In the genomic region with DNA sequence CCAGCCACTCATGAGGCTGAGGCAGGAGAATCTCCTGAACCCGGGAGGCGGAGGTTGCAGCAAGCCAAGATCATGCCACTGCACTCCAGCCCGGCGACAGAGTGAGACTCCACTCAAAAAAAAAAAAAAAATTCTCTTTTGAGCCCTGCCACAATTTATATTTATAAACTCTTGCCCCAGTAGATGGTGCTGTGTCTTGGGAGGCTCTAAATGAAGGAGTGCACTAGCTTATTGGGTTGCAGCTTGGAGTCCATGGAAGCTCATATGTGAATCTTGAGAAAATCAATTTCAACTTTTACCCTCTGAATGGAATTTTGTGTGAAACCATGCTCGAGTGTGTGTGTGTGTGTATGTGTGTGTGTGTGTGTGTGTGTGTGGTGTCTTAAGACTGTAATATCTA, we compare ENCODE assay signal across 21 cellular contexts.
A peak's percentile ranks its signal among the peaks of the same experiment; 100 is the strongest.
DNase-seq lines count a peak whose midpoint lies in the region; ATAC-seq and TF ChIP-seq lines count a peak whose summit lies in the region.
"Had no signal": no experiment of that assay in that cellular context is flagged by ENCODE, and none has a peak within 500 bp of the region (broad histone marks: within the 10 kb centered on the region; RNA-seq: fewer than 3 reads in every experiment).

No MANE protein-coding gene starts in this region.

- H3K4me1 ChIP-seq in OCI-LY7 (ENCODE audit: insufficient read depth, low read length, poor library complexity, severe bottlenecking) (no peaks in the 10 kb centered on the region), esophagus muscularis mucosa (no peaks in the 10 kb centered on the region), testis (no peaks in the 10 kb centered on the region)

- H3K4me3 ChIP-seq in OCI-LY7 (ENCODE audit: low read depth, low read length, poor library complexity, severe bottlenecking) = no peak overlapping the region
- H3K4me3 ChIP-seq in esophagus muscularis mucosa = no peak overlapping the region
- H3K4me3 ChIP-seq in testis = no peak overlapping the region
- H3K4me3 ChIP-seq: GM12878, K562 had no signal

- POLR2A ChIA-PET in OCI-LY7 (lab: Charles Lee) = interaction anchor here (0.6 to 0.7 kb wide), 3 partner anchors 534 to 1684 kb away, joined by 3 read pairs; no protein-coding TSS in a partner anchor

- TF ChIP-seq CTCF in OCI-LY7 (conservative IDR thresholded peaks at IDR 0.05; ENCODE audit: low read length) = 0 out of 2 replicates have a peak, but pooled peaks have one; percentile 16
- TF ChIP-seq CTCF in esophagus muscularis mucosa (IDR thresholded peaks at IDR 0.05) = no peak
- TF ChIP-seq CTCF in testis (IDR thresholded peaks at IDR 0.05) = no peak

- TF ChIP-seq EP300 in esophagus muscularis mucosa (IDR thresholded peaks at IDR 0.05) = no peak

- H3K4me2 ChIP-seq in OCI-LY7 (ENCODE audit: low read length) = no peak overlapping the region

- ATAC-seq in HG03460 (IDR thresholded peaks at IDR 0.05; ENCODE audit: unreplicated experiment) = no peak
- ATAC-seq: GM12878, HCT116, K562, PC-3, SK-N-SH treated with all-trans-retinoic acid at 6 μM for 48 hours had no signal

- no peaks in the 10 kb centered on the region for H3K36me3 ChIP-seq in OCI-LY7 (ENCODE audit: insufficient read depth, low read length)
- no peaks in the 10 kb centered on the region for H3K36me3 ChIP-seq in esophagus muscularis mucosa
- H3K36me3 ChIP-seq in testis (ENCODE audit: low read depth, missing control alignments) = no peaks in the 10 kb centered on the region

- no TSS peak for BruUV-seq in OCI-LY7 (replicated peaks; lab: Mats Ljungman, UMichigan)

- CTCF ChIA-PET in OCI-LY7 (lab: Charles Lee; ENCODE audit: unreplicated experiment) = no interaction called here

- intact Hi-C loops in OCI-LY7 (cut with micrococcal nuclease; ENCODE audit: unreplicated experiment) (no loop called here), esophagus muscularis mucosa (cut with DNase I) (no loop called here), testis (cut with DNase I; ENCODE audit: low total_unique reads) (no loop called here)

- no peaks in the 10 kb centered on the region for H3K9me2 ChIP-seq in OCI-LY7 (ENCODE audit: insufficient read depth, low read length)

- H3K27ac ChIP-seq in OCI-LY7 (ENCODE audit: low read depth, low read length, poor library complexity, severe bottlenecking) = no peak overlapping the region
- no peak overlapping the region for H3K27ac ChIP-seq in esophagus muscularis mucosa (replicated peaks in 1 of 4)
- no peak overlapping the region for H3K27ac ChIP-seq in testis
- H3K27ac ChIP-seq: HL-60 had no signal

- H3K27me3 ChIP-seq in esophagus muscularis mucosa (no peaks in the 10 kb centered on the region), testis (no peaks in the 10 kb centered on the region)

- H2AFZ ChIP-seq in OCI-LY7 (ENCODE audit: low read length) = no peak overlapping the region

- H3K79me2 ChIP-seq in OCI-LY7 (ENCODE audit: insufficient read depth, low read depth, low read length) = no peaks in the 10 kb centered on the region

- no peaks in the 10 kb centered on the region for H3K9me3 ChIP-seq in OCI-LY7 (ENCODE audit: low read length)
- H3K9me3 ChIP-seq in esophagus muscularis mucosa = no peaks in the 10 kb centered on the region
- no peaks in the 10 kb centered on the region for H3K9me3 ChIP-seq in testis

- WGBS in esophagus muscularis mucosa = 72% methylated on average over 5 of the region's 5 CpGs
- 71 to 77% methylated on average over 5 of the region's 5 CpGs for WGBS in testis, 2 donors

- H4K20me1 ChIP-seq in OCI-LY7 (ENCODE audit: insufficient read depth, low read length) = no peaks in the 10 kb centered on the region

- TF ChIP-seq POLR2A in esophagus muscularis mucosa (IDR thresholded peaks at IDR 0.05; ENCODE audit: low read depth) (no peak), testis (IDR thresholded peaks at IDR 0.05) (no peak)

- peak; percentile 45 for DNase-seq in NCI-H82 (lab: John Stamatoyannopoulos, UW)
- DNase-seq in NCI-H82 treated with DMSO at 0.1 percent for 48 hours (lab: John Stamatoyannopoulos, UW; ENCODE audit: unreplicated experiment) = no peak
- peak; percentile 2 for DNase-seq in OCI-LY7 (ENCODE audit: low spot score)
- DNase-seq in esophagus muscularis mucosa (ENCODE audit: extremely low spot score) = peak; percentile 14
- peak; percentile 15 for DNase-seq in testis
- DNase-seq in T-helper 9 cell = no peak
- DNase-seq in NCI-H1417 (lab: John Stamatoyannopoulos, UW) = no peak
- DNase-seq: 8988T, C1 segment of cervical spinal cord, DMS79, NCI-H1105, NCI-H187, NCI-H2171 treated with DMSO at 0.1 percent for 48 hours, NCI-H774, PC-3 had no signal

Comparison
In these comparisons a context has a peak if more than half of its experiments do, and no peak if none do; other contexts are left out.
1. DNase-seq: peak in NCI-H82 (single experiment), OCI-LY7 (single experiment), esophagus muscularis mucosa (single experiment) and testis (single experiment); none in NCI-H82 treated with DMSO at 0.1 percent for 48 hours (single experiment), T-helper 9 cell (single experiment) and NCI-H1417 (0 of 3).